Comparison of ENCODE assay signal across 13 cellular contexts in the genomic region with DNA sequence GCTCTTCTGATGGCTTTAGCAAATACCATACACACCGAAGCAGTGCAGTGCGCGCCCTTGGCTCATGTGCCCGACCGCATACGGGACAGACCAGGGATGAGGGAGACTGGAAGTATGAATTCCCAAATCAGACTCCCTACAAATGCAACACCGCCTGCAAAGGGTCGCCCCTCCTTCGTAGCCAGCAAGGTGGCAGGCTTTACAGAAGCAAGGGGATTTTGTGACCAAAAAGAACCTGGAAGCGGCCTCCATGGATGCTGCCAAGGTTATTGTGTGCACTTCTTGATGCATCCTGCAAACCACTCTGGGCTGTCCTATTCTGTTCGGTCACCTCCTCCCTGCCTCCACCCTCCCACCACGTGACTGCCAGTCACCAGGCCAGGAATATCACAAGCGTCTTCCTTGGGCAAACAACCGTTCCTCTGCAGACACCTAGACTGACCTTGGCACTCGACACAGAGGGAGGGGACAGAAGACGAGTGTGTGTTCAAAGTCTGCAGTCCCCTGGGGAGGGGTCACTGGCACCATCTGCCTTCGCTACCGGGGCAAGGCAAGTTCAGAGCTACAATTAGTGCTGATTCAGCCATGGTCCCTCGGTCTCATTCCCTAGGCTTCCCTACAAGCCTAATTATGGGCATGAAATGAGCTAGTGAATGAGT.
DNase-seq lines count a peak whose midpoint lies in the region; ATAC-seq and TF ChIP-seq lines count a peak whose summit lies in the region.
"Had no signal": no experiment of that assay in that cellular context is flagged by ENCODE, and none has a peak within 500 bp of the region (broad histone marks: within the 10 kb centered on the region; RNA-seq: fewer than 3 reads in every experiment).

No MANE protein-coding gene starts in this region.

- in situ Hi-C loops in GM13977 (cut with MboI; ENCODE audit: low pct_unique_long_range_greater_than_20kb, low sequenced_read_pairs, unreplicated experiment), result no loop called here

- intact Hi-C loops in Right ventricle myocardium superior (cut with DNase I) (no loop called here), cardiac septum (cut with DNase I) (no loop called here), left ventricle myocardium superior (cut with micrococcal nuclease) (no loop called here)

- no peak for TF ChIP-seq CTCF in GM13977 (IDR thresholded peaks at IDR 0.05; ENCODE audit: extremely low read depth, insufficient read depth, missing control alignments)

- ATAC-seq in Right ventricle myocardium superior (ENCODE audit: poor library complexity) (peak; percentile 80), left ventricle myocardium superior (peak; percentile 81)
- no peak for ATAC-seq in activated CD4-positive, CD25-positive, alpha-beta regulatory T cell treated with anti-CD3 and anti-CD28 coated beads, Interleukin-2, amount 50 U/mL, for 24 hours

- DNase-seq in Right ventricle myocardium superior (no peak), cardiac septum (ENCODE audit: low spot score) (no peak), NCI-H774 (lab: John Stamatoyannopoulos, UW) (peak; percentile 89), left ventricle myocardium superior (no peak), activated T-cell treated with anti-CD3 and anti-CD28 coated beads for 4 hours (no peak), GM13977 (ENCODE audit: low spot score) (no peak)
- DNase-seq in NK-92 treated with Interleukin-12 subunit alpha and Interleukin-12 subunit beta, amount 100 ng/mL, for 24 hours (lab: John Stamatoyannopoulos, UW), result no peak
- DNase-seq: amniotic stem cell, foreskin fibroblast, GF-D8, kidney, tibial artery had no signal

Comparison
In these comparisons a context has a peak if more than half of its experiments do, and no peak if none do; other contexts are left out.
1. ATAC-seq: peak in Right ventricle myocardium superior (single experiment) and left ventricle myocardium superior (single experiment); none in activated CD4-positive, CD25-positive, alpha-beta regulatory T cell treated with anti-CD3 and anti-CD28 coated beads, Interleukin-2, amount 50 U/mL, for 24 hours (0 of 2).